Comparison of ENCODE assay signal across 21 cellular contexts in genomic region chr11:128331317-128331716, GRCh38.
DNase-seq lines count a peak whose midpoint lies in the region; ATAC-seq and FAIRE-seq lines count a peak whose summit lies in the region.
"Had no signal": no experiment of that assay in that cellular context is flagged by ENCODE, and none has a peak within 500 bp of the region (broad histone marks: within the 10 kb centered on the region; RNA-seq: fewer than 3 reads in every experiment).

No MANE protein-coding gene starts in this region.

- H3K4me1 Mint-ChIP-seq in activated naive CD4-positive, alpha-beta T cell treated with anti-CD3 and anti-CD28 coated beads, Interleukin-2, amount 10 ng/mL, durations not matched to agents 7 days and 5 days, result peaks cover 81% of the 10 kb centered on the region
- peaks cover 70% of the 10 kb centered on the region for H3K4me1 Mint-ChIP-seq in activated T-helper 2 cell treated with anti-CD3 and anti-CD28 coated beads, Interferon-gamma antibody, Interleukin-2, Interleukin-4, amounts not matched to agents 10 μg/mL and 5 μg/mL and 100 μg/mL, durations not matched to agents 14 hours and 24 hours and 36 hours (ENCODE audit: low read depth)

- no peaks in the 10 kb centered on the region for H3K27me3 ChIP-seq in skeletal muscle tissue (ENCODE audit: control insufficient read depth in 3 of 3, insufficient read depth in 3 of 3, low read length in 3 of 3)
- H3K27me3 ChIP-seq: tibial artery had no signal

- H3K9me3 ChIP-seq in skeletal muscle tissue (ENCODE audit: control insufficient read depth in 3 of 3, low read length in 3 of 3), result no peaks in the 10 kb centered on the region
- H3K9me3 ChIP-seq: tibial artery had no signal

- H3K4me1 ChIP-seq in skeletal muscle tissue (ENCODE audit: control insufficient read depth in 3 of 3, insufficient read depth in 3 of 3, low read length in 3 of 3), result peaks cover 0 to 13% (median 7%) of the 10 kb centered on the region in 3 donors
- H3K4me1 ChIP-seq: foreskin keratinocyte, tibial artery had no signal

- H3K27ac ChIP-seq in skeletal muscle tissue (ENCODE audit: low read depth, low read length), result peak overlapping the region; percentile 15
- H3K27ac ChIP-seq: foreskin keratinocyte, tibial artery had no signal

- no peak for ATAC-seq in GM19035 (IDR thresholded peaks at IDR 0.05; ENCODE audit: unreplicated experiment)
- ATAC-seq: foreskin keratinocyte, HepG2 had no signal

- no peak overlapping the region for H3K4me3 Mint-ChIP-seq in activated naive CD4-positive, alpha-beta T cell treated with anti-CD3 and anti-CD28 coated beads, Interleukin-2, amount 10 ng/mL, durations not matched to agents 7 days and 5 days
- H3K4me3 Mint-ChIP-seq in activated T-helper 2 cell treated with anti-CD3 and anti-CD28 coated beads, Interferon-gamma antibody, Interleukin-2, Interleukin-4, amounts not matched to agents 10 μg/mL and 5 μg/mL and 100 μg/mL, durations not matched to agents 14 hours and 24 hours and 36 hours (ENCODE audit: low read depth), result no peak overlapping the region

- FAIRE-seq in GM19239 (lab: Jason Lieb, UNC), result peak; percentile 31
- FAIRE-seq: HepG2, keratinocyte, TTC549 had no signal

- H3K9ac ChIP-seq in skeletal muscle tissue (ENCODE audit: low read depth in 1 of 3, low read length in 3 of 3), result no peak overlapping the region

- no peaks in the 10 kb centered on the region for H3K36me3 ChIP-seq in skeletal muscle tissue (ENCODE audit: control insufficient read depth in 3 of 3, insufficient read depth in 3 of 3, low read length in 3 of 3)
- H3K36me3 ChIP-seq: tibial artery had no signal

- peaks cover 10% of the 10 kb centered on the region for H3K36me3 Mint-ChIP-seq in activated naive CD4-positive, alpha-beta T cell treated with anti-CD3 and anti-CD28 coated beads, Interleukin-2, amount 10 ng/mL, durations not matched to agents 7 days and 5 days
- no peaks in the 10 kb centered on the region for H3K36me3 Mint-ChIP-seq in activated T-helper 2 cell treated with anti-CD3 and anti-CD28 coated beads, Interferon-gamma antibody, Interleukin-2, Interleukin-4, amounts not matched to agents 10 μg/mL and 5 μg/mL and 100 μg/mL, durations not matched to agents 14 hours and 24 hours and 36 hours (ENCODE audit: low read depth)

- intact Hi-C loops in activated T-helper 2 cell treated with anti-CD3 and anti-CD28 coated beads, Interferon-gamma antibody, Interleukin-2, Interleukin-4, amounts not matched to agents 10 μg/mL and 5 μg/mL and 100 μg/mL, durations not matched to agents 14 hours and 24 hours and 36 hours (cut with micrococcal nuclease), result no loop called here
- intact Hi-C loops in posterior vena cava (cut with DNase I), result no loop called here

- no peaks in the 10 kb centered on the region for H3K27me3 Mint-ChIP-seq in activated naive CD4-positive, alpha-beta T cell treated with anti-CD3 and anti-CD28 coated beads, Interleukin-2, amount 10 ng/mL, durations not matched to agents 7 days and 5 days
- H3K27me3 Mint-ChIP-seq in activated T-helper 2 cell treated with anti-CD3 and anti-CD28 coated beads, Interferon-gamma antibody, Interleukin-2, Interleukin-4, amounts not matched to agents 10 μg/mL and 5 μg/mL and 100 μg/mL, durations not matched to agents 14 hours and 24 hours and 36 hours (ENCODE audit: low read depth), result no peaks in the 10 kb centered on the region

- DNase-seq in activated naive CD4-positive, alpha-beta T cell treated with anti-CD3 and anti-CD28 coated beads, Interleukin-2, amount 10 ng/mL, durations not matched to agents 7 days and 5 days, result peak; percentile 33
- DNase-seq in activated naive CD4-positive, alpha-beta T cell treated with Interleukin-2 at 50 U/mL for 16 hours, result no peak
- no peak for DNase-seq in GM19239 (ENCODE audit: insufficient read length, low spot score)
- DNase-seq in activated T-helper 2 cell treated with anti-CD3 and anti-CD28 coated beads, Interferon-gamma antibody, Interleukin-2, Interleukin-4, amounts not matched to agents 10 μg/mL and 5 μg/mL and 100 μg/mL, durations not matched to agents 14 hours and 24 hours and 36 hours (ENCODE audit: low spot score), result no peak
- DNase-seq in posterior vena cava (ENCODE audit: low spot score), result no peak
- DNase-seq in 8988T, result no peak
- DNase-seq: activated CD4-positive, alpha-beta T cell treated with anti-CD3 and anti-CD28 coated beads, Interleukin-2, amount 50 U/mL, for 1 hour; activated T-cell treated with anti-CD3 and anti-CD28 coated beads, Interleukin-2, amount 50 U/mL, for 48 hours; caudate nucleus; foreskin keratinocyte; GDM1; NCI-H1105 treated with DMSO at 0.1 percent for 48 hours; NCI-H2081 treated with DMSO at 0.1 percent for 48 hours; occipital lobe; tibial artery had no signal

- peak overlapping the region; percentile 80 for H3K27ac Mint-ChIP-seq in activated naive CD4-positive, alpha-beta T cell treated with anti-CD3 and anti-CD28 coated beads, Interleukin-2, amount 10 ng/mL, durations not matched to agents 7 days and 5 days
- H3K27ac Mint-ChIP-seq in activated T-helper 2 cell treated with anti-CD3 and anti-CD28 coated beads, Interferon-gamma antibody, Interleukin-2, Interleukin-4, amounts not matched to agents 10 μg/mL and 5 μg/mL and 100 μg/mL, durations not matched to agents 14 hours and 24 hours and 36 hours, result peak overlapping the region; percentile 94

- H3K4me3 ChIP-seq in skeletal muscle tissue (ENCODE audit: low read length in 3 of 3), result no peak overlapping the region
- H3K4me3 ChIP-seq: lung, tibial artery had no signal

- H3K9me3 Mint-ChIP-seq in activated naive CD4-positive, alpha-beta T cell treated with anti-CD3 and anti-CD28 coated beads, Interleukin-2, amount 10 ng/mL, durations not matched to agents 7 days and 5 days, result no peaks in the 10 kb centered on the region
- H3K9me3 Mint-ChIP-seq in activated T-helper 2 cell treated with anti-CD3 and anti-CD28 coated beads, Interferon-gamma antibody, Interleukin-2, Interleukin-4, amounts not matched to agents 10 μg/mL and 5 μg/mL and 100 μg/mL, durations not matched to agents 14 hours and 24 hours and 36 hours, result no peaks in the 10 kb centered on the region

- CTCF ChIA-PET in activated naive CD4-positive, alpha-beta T cell treated with anti-CD3 and anti-CD28 coated beads, Interleukin-2, amount 10 ng/mL, durations not matched to agents 7 days and 5 days (lab: Charles Lee), result no interaction called here
